In the genomic region with DNA sequence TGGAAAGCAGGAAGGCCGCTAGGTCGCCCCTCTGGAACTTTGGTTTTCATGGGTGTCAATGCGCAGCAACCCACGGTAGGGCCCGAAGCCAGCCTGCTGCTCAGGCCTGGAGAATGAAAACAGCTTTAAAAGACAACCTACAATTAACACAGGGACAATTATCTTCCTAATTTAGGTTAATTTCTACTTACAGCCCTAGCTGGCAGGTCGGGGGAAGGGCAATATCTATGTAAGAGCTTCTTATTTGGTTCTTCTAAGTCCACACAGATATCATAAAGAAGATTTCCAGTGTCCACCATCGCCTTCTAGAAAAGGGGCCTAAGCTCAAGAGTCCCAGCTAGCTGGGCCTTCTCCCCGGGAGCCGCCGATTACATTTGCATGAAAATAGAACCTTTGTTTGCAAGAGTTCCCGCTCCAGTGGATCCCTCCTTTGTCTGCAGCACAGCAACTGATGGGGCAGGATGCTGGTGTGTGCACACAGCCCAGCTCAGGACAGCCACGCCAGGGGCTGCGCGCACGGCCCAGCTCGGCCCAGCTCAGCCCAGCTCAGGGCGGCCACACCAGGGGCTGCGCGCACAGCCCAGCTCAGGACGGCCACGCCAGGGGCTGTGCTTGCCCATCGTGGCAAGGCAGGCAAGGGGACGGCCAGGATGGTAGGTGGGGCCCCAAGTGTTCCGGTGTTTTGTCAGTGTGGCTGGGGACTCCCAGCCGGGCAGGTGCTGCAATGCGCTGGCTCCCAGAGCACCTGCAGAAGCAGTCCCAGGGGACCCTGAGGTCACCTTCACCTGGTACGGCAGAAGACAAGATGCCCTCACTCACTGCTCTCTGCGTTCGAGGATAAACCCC, we compare ENCODE assay signal across 10 cellular contexts.
A peak's percentile ranks its signal among the peaks of the same experiment; 100 is the strongest.
DNase-seq lines count a peak whose midpoint lies in the region; ATAC-seq, FAIRE-seq and TF ChIP-seq lines count a peak whose summit lies in the region.
"Had no signal": no experiment of that assay in that cellular context is flagged by ENCODE, and none has a peak within 500 bp of the region (broad histone marks: within the 10 kb centered on the region; RNA-seq: fewer than 3 reads in every experiment).

No MANE protein-coding gene starts in this region.

- H3K4me3 ChIP-seq in HepG2 (replicated peaks in 1 of 3; ENCODE audit: insufficient read depth in 1 of 3, low read depth in 2 of 3, low read length in 3 of 3) = no peak overlapping the region
- H3K4me3 ChIP-seq in suprapubic skin = no peak overlapping the region
- H3K4me3 ChIP-seq: right lobe of liver had no signal

- H3K36me3 Mint-ChIP-seq in brain (no peaks in the 10 kb centered on the region), HFFc6 (ENCODE audit: low read depth) (no peaks in the 10 kb centered on the region)

- peaks cover 54% of the 10 kb centered on the region for H4K20me1 ChIP-seq in HepG2 (ENCODE audit: insufficient read depth, low read length)

- TF ChIP-seq EP300 in HepG2 (IDR thresholded peaks at IDR 0.05; ENCODE audit: low read depth in 2 of 2, low read length in 2 of 2) (no peak), HepG2 (CRISPR knock-in tag; IDR thresholded peaks at IDR 0.05; ENCODE audit: borderline replicate concordance) (no peak), suprapubic skin (IDR thresholded peaks at IDR 0.05) (no peak)

- TF ChIP-seq POLR2A in HepG2 (IDR thresholded peaks at IDR 0.05; ENCODE audit: insufficient read depth in 1 of 2, low read depth in 2 of 2, low read length in 2 of 2) = no peak
- TF ChIP-seq POLR2A in suprapubic skin (IDR thresholded peaks at IDR 0.05) = no peak

- peak overlapping the region; percentile 28 to 69 (median 59) for H3K4me3 Mint-ChIP-seq in brain
- H3K4me3 Mint-ChIP-seq in HFFc6 = no peak overlapping the region
- H3K4me3 Mint-ChIP-seq: activated naive CD4-positive, alpha-beta T cell treated with anti-CD3 and anti-CD28 coated beads for 36 hours had no signal

- ATAC-seq in HepG2 (no peak), GM18498 (IDR thresholded peaks at IDR 0.05; ENCODE audit: unreplicated experiment) (no peak)

- H3K9me3 ChIP-seq in HepG2 (ENCODE audit: low read length) (no peaks in the 10 kb centered on the region), suprapubic skin (no peaks in the 10 kb centered on the region)
- H3K9me3 ChIP-seq: right lobe of liver had no signal

- no peaks in the 10 kb centered on the region for H3K27me3 ChIP-seq in HepG2 (ENCODE audit: control insufficient read depth in 1 of 2, insufficient read depth in 2 of 2, low read length in 2 of 2)
- no peaks in the 10 kb centered on the region for H3K27me3 ChIP-seq in suprapubic skin
- H3K27me3 ChIP-seq: right lobe of liver had no signal

- H3K4me2 ChIP-seq in HepG2 (ENCODE audit: low read depth, low read length) = no peak overlapping the region

- intact Hi-C loops in HepG2 (cut with micrococcal nuclease; ENCODE audit: unreplicated experiment) = loop anchor here (10.0 kb wide), 1 partner anchor 113 kb away; the partner anchor contains the start of gene HDAC4

- H2AFZ ChIP-seq in HepG2 (ENCODE audit: low read length) = no peak overlapping the region

- CTCF ChIA-PET in HepG2 (lab: Yijun Ruan, JAX; ENCODE audit: low intra/inter-chr PET ratio, low total read pairs) = no interaction called here

- H3K79me2 ChIP-seq in HepG2 (ENCODE audit: insufficient read depth, low read length) = peaks cover 55% of the 10 kb centered on the region

- no peak for TF ChIP-seq RAD21 in HepG2 (CRISPR knock-in tag; IDR thresholded peaks at IDR 0.05)

- peak; percentile 89 for DNase-seq in NCI-H1436 (lab: John Stamatoyannopoulos, UW)
- DNase-seq in HepG2 (ENCODE audit: low spot score) = no peak
- DNase-seq in suprapubic skin (ENCODE audit: low spot score in 2 of 2) = peak; percentile 37 to 52
- DNase-seq in NCI-H1694 (lab: John Stamatoyannopoulos, UW) = no peak
- no peak for DNase-seq in HFFc6
- no peak for DNase-seq in NOMO-1 treated with DMSO at 0.1 percent for 48 hours (lab: John Stamatoyannopoulos, UW; ENCODE audit: unreplicated experiment)
- DNase-seq: activated naive CD4-positive, alpha-beta T cell treated with anti-CD3 and anti-CD28 coated beads for 36 hours had no signal

- WGBS in HepG2 (ENCODE audit: low lambda C conversion rate) = 95% methylated on average over 27 of the region's 29 CpGs
- 87% methylated on average over 16 of the region's 29 CpGs for WGBS in suprapubic skin

- no peak for FAIRE-seq in HepG2 (lab: Jason Lieb, UNC)

- H3K9ac ChIP-seq in HepG2 (ENCODE audit: insufficient read depth, low read depth, low read length) = no peak overlapping the region

- H3K4me1 Mint-ChIP-seq in brain (peaks cover 99% of the 10 kb centered on the region), HFFc6 (ENCODE audit: low read depth) (peaks cover 28% of the 10 kb centered on the region; the same call in 1 of the 2 replicates)

- H3K4me1 ChIP-seq in HepG2 (ENCODE audit: insufficient read depth, low read length) = peaks cover 44% of the 10 kb centered on the region
- peaks cover 41% of the 10 kb centered on the region for H3K4me1 ChIP-seq in suprapubic skin

- H3K27me3 Mint-ChIP-seq in brain = peaks cover 2% of the 10 kb centered on the region
- H3K27me3 Mint-ChIP-seq in HFFc6 (ENCODE audit: insufficient read depth) = peaks cover 4% of the 10 kb centered on the region; the same call in 1 of the 2 replicates

- no TSS peak for BruUV-seq in HepG2 (replicated peaks; lab: Mats Ljungman, UMichigan)

- POLR2A ChIA-PET in HepG2 (lab: Yijun Ruan, JAX) = interaction anchor here (0.6 kb wide), 1 partner anchor 8 kb away, joined by 3 read pairs; no protein-coding TSS in a partner anchor

- in situ Hi-C loops in HepG2 (cut with HindIII; ENCODE audit: extremely low pct_ligation_motif_present, low pct_unique_long_range_greater_than_20kb) = no loop called here

- no peaks in the 10 kb centered on the region for H3K9me3 Mint-ChIP-seq in brain
- no peaks in the 10 kb centered on the region for H3K9me3 Mint-ChIP-seq in HFFc6
- H3K9me3 Mint-ChIP-seq: activated naive CD4-positive, alpha-beta T cell treated with anti-CD3 and anti-CD28 coated beads for 36 hours had no signal

- TF ChIP-seq CTCF in brain (conservative IDR thresholded peaks at IDR 0.05) (no peak), HepG2 (CRISPR knock-in tag; IDR thresholded peaks at IDR 0.05) (no peak), suprapubic skin (IDR thresholded peaks at IDR 0.05) (no peak), HFFc6 (IDR thresholded peaks at IDR 0.05) (no peak)

- H3K27ac Mint-ChIP-seq in brain (peak overlapping the region; percentile 91 to 98 (median 97)), HFFc6 (no peak overlapping the region)
- H3K27ac Mint-ChIP-seq: activated naive CD4-positive, alpha-beta T cell treated with anti-CD3 and anti-CD28 coated beads for 36 hours had no signal

- H3K36me3 ChIP-seq in HepG2 (replicated peaks in 1 of 2; ENCODE audit: control insufficient read depth in 1 of 2, insufficient read depth in 2 of 2, low read length in 2 of 2) (no peaks in the 10 kb centered on the region), suprapubic skin (no peaks in the 10 kb centered on the region)
- H3K36me3 ChIP-seq: right lobe of liver had no signal

- H3K27ac ChIP-seq in HepG2 (ENCODE audit: extremely low read length, insufficient read depth, low read length) (no peak overlapping the region), suprapubic skin (peak overlapping the region; percentile 71)
- H3K27ac ChIP-seq: right lobe of liver had no signal

TF ChIP-seq in HepG2, 621 proteins besides CTCF, POLR2A, EP300 and RAD21:
- TF ChIP-seq ZNF260 (CRISPR knock-in tag; IDR thresholded peaks at IDR 0.05; ENCODE audit: borderline replicate concordance, low read depth) = no peak
- TF ChIP-seq AGO2 (optimal IDR thresholded peaks at IDR 0.05; ENCODE audit: low read depth, low read length) = peak; percentile 70
- no peak for TF ChIP-seq RNF219 (CRISPR knock-in tag; IDR thresholded peaks at IDR 0.05)

Comparison
In these comparisons a context has a peak if more than half of its experiments do, and no peak if none do; other contexts are left out.
1. DNase-seq: peak in NCI-H1436 (single experiment) and suprapubic skin (2 of 2); none in HepG2 (single experiment), NCI-H1694 (single experiment), HFFc6 (single experiment) and NOMO-1 treated with DMSO at 0.1 percent for 48 hours (single experiment).